Comparison of ENCODE assay signal across 1 cellular context in genomic region chr1:27057801-27058647, GRCh38.
TF ChIP-seq lines count a peak whose summit lies in the region.

No MANE protein-coding gene starts in this region.

TF ChIP-seq in GM23338, 12 proteins besides CTCF, POLR2A, EP300 and RAD21 (continued from another document):
- no peak for TF ChIP-seq ZNF462 (CRISPR knock-in tag; IDR thresholded peaks at IDR 0.05)
- TF ChIP-seq REST (IDR thresholded peaks at IDR 0.05; ENCODE audit: unreplicated experiment): no peak
- no peak for TF ChIP-seq POLR2AphosphoS5 (IDR thresholded peaks at IDR 0.05; ENCODE audit: low read depth)
- no peak for TF ChIP-seq ZNF114 (CRISPR knock-in tag; IDR thresholded peaks at IDR 0.05)
- no peak for TF ChIP-seq ETS1 (IDR thresholded peaks at IDR 0.05)
- TF ChIP-seq EZH2 (IDR thresholded peaks at IDR 0.05; ENCODE audit: low read depth, unreplicated experiment): no peak
- TF ChIP-seq CREB1 (CRISPR knock-in tag; IDR thresholded peaks at IDR 0.05; ENCODE audit: low read depth): no peak
